In the genomic region with DNA sequence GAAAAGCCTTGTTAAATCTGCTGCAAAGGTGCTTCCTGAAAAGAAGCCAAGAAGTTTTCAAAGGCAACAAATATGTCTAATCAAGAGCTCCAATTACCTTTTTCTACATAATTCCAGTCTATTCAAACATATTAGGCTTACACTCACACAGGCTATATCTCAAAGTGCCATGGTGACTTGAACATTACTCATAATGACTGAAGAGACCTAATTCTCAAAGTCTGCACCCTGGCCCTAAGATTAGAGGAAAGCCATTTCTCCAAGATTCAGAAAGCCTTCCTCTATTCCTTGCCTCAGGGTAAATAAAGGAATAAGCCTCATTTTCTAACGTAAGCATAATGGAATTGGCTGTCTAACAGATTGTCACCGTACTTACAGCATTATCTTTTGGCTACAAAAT, we compare ENCODE assay signal across 24 cellular contexts.
DNase-seq lines count a peak whose midpoint lies in the region; ATAC-seq, FAIRE-seq and TF ChIP-seq lines count a peak whose summit lies in the region.
"Had no signal": no experiment of that assay in that cellular context is flagged by ENCODE, and none has a peak within 500 bp of the region (broad histone marks: within the 10 kb centered on the region; RNA-seq: fewer than 3 reads in every experiment).

No MANE protein-coding gene starts in this region.

- no peak overlapping the region for H3K4me3 ChIP-seq in PC-3 (ENCODE audit: low read length)
- H3K4me3 ChIP-seq: A549; BLaER1 treated with 17β-estradiol and CSF1 and Interleukin-3, amounts not matched to agents 10 nM and 100 nM; GM23338; HAP-1 had no signal

- TF ChIP-seq CTCF in PC-3 (conservative IDR thresholded peaks at IDR 0.05; ENCODE audit: low read depth, low read length): no peak

- DNase-seq in H54 (ENCODE audit: insufficient read length, low spot score) (no peak), NCI-H69 (lab: John Stamatoyannopoulos, UW) (peak; percentile 58), PC-3 (peak; percentile 19), NCI-H526 treated with DMSO at 0.1 percent for 48 hours (lab: John Stamatoyannopoulos, UW) (no peak), OCI-M2 (lab: John Stamatoyannopoulos, UW; ENCODE audit: unreplicated experiment) (no peak)
- DNase-seq: 8988T; ACHN; AML-193; BE2C; CD4-positive, alpha-beta T cell; CD8-positive, alpha-beta memory T cell; DMS 273 treated with DMSO at 0.1 percent for 48 hours; DMS79; EL; GF-D8; HFFc6 had no signal

- H3K9me3 ChIP-seq in PC-3 (ENCODE audit: low read length): no peaks in the 10 kb centered on the region
- H3K9me3 ChIP-seq: A549; BE2C; BLaER1 treated with 17β-estradiol and CSF1 and Interleukin-3, amounts not matched to agents 10 nM and 100 nM; HAP-1 had no signal

- BruUV-seq in PC-3 (replicated peaks; lab: Mats Ljungman, UMichigan): no TSS peak

- no peaks in the 10 kb centered on the region for H3K4me1 ChIP-seq in PC-3 (ENCODE audit: insufficient read depth, low read length)
- H3K4me1 ChIP-seq: A549; BE2C; BLaER1 treated with 17β-estradiol and CSF1 and Interleukin-3, amounts not matched to agents 10 nM and 100 nM had no signal

- no peak overlapping the region for H3K9ac ChIP-seq in PC-3 (ENCODE audit: low read length)
- H3K9ac ChIP-seq: BLaER1 treated with 17β-estradiol and CSF1 and Interleukin-3, amounts not matched to agents 10 nM and 100 nM had no signal

- intact Hi-C loops in PC-3 (cut with micrococcal nuclease): no loop called here

- H4K20me1 ChIP-seq in PC-3 (ENCODE audit: low read length): no peaks in the 10 kb centered on the region
- H4K20me1 ChIP-seq: BLaER1 treated with 17β-estradiol and CSF1 and Interleukin-3, amounts not matched to agents 10 nM and 100 nM had no signal

- H2AFZ ChIP-seq in PC-3 (ENCODE audit: low read length): no peak overlapping the region
- H2AFZ ChIP-seq: GM23338 had no signal

- POLR2A ChIA-PET in PC-3 (lab: Charles Lee; ENCODE audit: unreplicated experiment): no interaction called here

- CTCF ChIA-PET in PC-3 (lab: Charles Lee): no interaction called here

- H3K79me2 ChIP-seq in PC-3 (ENCODE audit: low read length): no peaks in the 10 kb centered on the region

- no peaks in the 10 kb centered on the region for H3F3A ChIP-seq in PC-3 (ENCODE audit: low read length, unreplicated experiment)

- H3K9me2 ChIP-seq in PC-3 (replicated peaks; ENCODE audit: low read length): no peaks in the 10 kb centered on the region

- H3K27me3 ChIP-seq in PC-3 (ENCODE audit: low read length): no peaks in the 10 kb centered on the region
- H3K27me3 ChIP-seq: BE2C; BLaER1 treated with 17β-estradiol and CSF1 and Interleukin-3, amounts not matched to agents 10 nM and 100 nM had no signal

- no peak for TF ChIP-seq POLR2A in H54 (IDR thresholded peaks at IDR 0.05; ENCODE audit: low read depth, low read length)

- no peak overlapping the region for H3K27ac ChIP-seq in PC-3 (ENCODE audit: low read length)
- H3K27ac ChIP-seq: A549; BLaER1 treated with 17β-estradiol and CSF1 and Interleukin-3, amounts not matched to agents 10 nM and 100 nM had no signal

- ATAC-seq in PC-3: peak; percentile 57
- ATAC-seq in HG03097 (IDR thresholded peaks at IDR 0.05; ENCODE audit: low FRiP score, unreplicated experiment): no peak
- ATAC-seq: A549, GM23338 had no signal

- H3K4me2 ChIP-seq in PC-3 (ENCODE audit: low read length): no peak overlapping the region
- H3K4me2 ChIP-seq: A549; BLaER1 treated with 17β-estradiol and CSF1 and Interleukin-3, amounts not matched to agents 10 nM and 100 nM; GM23338 had no signal

- H3K36me3 ChIP-seq in PC-3 (ENCODE audit: low read depth, low read length): no peaks in the 10 kb centered on the region
- H3K36me3 ChIP-seq: BE2C; BLaER1 treated with 17β-estradiol and CSF1 and Interleukin-3, amounts not matched to agents 10 nM and 100 nM; HAP-1 had no signal

- FAIRE-seq in H54 (lab: Jason Lieb, UNC): peak; percentile 67
- FAIRE-seq: A549, D721Med, GM12891, GM18507 had no signal

Comparison
In these comparisons a context has a peak if more than half of its experiments do, and no peak if none do; other contexts are left out.
1. DNase-seq: peak in NCI-H69 (single experiment) and PC-3 (single experiment); none in H54 (single experiment), NCI-H526 treated with DMSO at 0.1 percent for 48 hours (single experiment) and OCI-M2 (single experiment).